8 cellular contexts compared by ENCODE assay signal in the genomic region with DNA sequence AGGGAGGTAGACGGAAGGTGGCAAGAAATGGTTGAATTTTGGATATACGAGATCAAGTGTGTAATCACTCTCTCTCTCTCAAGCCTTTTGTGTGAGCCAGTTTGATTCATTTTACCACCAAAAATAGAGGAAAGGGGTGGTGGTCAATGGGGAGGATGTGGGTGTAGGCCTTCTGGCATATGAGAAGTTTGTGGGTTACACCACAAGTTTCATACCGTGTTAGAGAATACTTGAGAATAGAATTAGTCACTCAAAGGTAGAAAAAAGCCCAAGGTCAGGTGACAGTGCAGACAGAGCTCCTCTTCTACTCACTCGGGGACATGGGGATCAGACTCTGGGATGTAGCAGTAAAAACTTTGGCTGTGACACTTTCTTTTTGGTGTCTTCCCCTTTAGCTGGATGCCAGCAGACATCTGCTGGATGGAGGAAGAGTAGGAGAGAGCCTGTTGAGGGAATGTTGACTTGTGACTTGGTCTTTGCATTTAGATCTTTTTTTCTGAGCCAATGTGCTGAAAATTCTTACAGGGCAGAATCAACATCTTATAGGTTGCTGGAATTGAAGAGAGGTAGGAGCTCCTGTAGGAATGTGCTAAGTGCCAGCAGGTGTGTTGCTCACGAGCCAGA. TPM values are rescaled to one million over a fixed set of nuclear protein-coding genes. Genes with fewer than 3 reads are reported as not detected.
DNase-seq lines count a peak whose midpoint lies in the region; ATAC-seq and TF ChIP-seq lines count a peak whose summit lies in the region.

No MANE protein-coding gene starts in this region.

- H3K79me1 ChIP-seq in mesenchymal stem cell (replicated peaks; ENCODE audit: low read length, poor library complexity, severe bottlenecking): no peaks in the 10 kb centered on the region

- ATAC-seq in GM18873 (IDR thresholded peaks at IDR 0.05; ENCODE audit: low FRiP score, unreplicated experiment): peak; percentile 99
- ATAC-seq in HG03025 (IDR thresholded peaks at IDR 0.05; ENCODE audit: low FRiP score, unreplicated experiment): peak; percentile 99

- H3K27ac ChIP-seq in mesenchymal stem cell (ENCODE audit: low read length, poor library complexity, severe bottlenecking): no peak overlapping the region

- no peaks in the 10 kb centered on the region for H3K36me3 ChIP-seq in mesenchymal stem cell (ENCODE audit: control insufficient read depth in 1 of 2, insufficient read depth in 2 of 2, low read depth in 1 of 2, low read length in 2 of 2)

- H2BK5ac ChIP-seq in mesenchymal stem cell (ENCODE audit: low read depth, low read length, poor library complexity, severe bottlenecking): no peak overlapping the region

- CTCF ChIA-PET in HEK293T (lab: Yijun Ruan, JAX): no interaction called here

- no peak overlapping the region for H3K14ac ChIP-seq in mesenchymal stem cell (ENCODE audit: low read length in 2 of 2)

- no peaks in the 10 kb centered on the region for H3K27me3 ChIP-seq in mesenchymal stem cell (ENCODE audit: control insufficient read depth in 1 of 2, insufficient read depth in 1 of 2, low read length in 2 of 2)

- no peaks in the 10 kb centered on the region for H3K4me1 ChIP-seq in mesenchymal stem cell (ENCODE audit: control insufficient read depth, insufficient read depth, low read depth, low read length)

- H3K9me3 ChIP-seq in mesenchymal stem cell (ENCODE audit: control insufficient read depth, low read length): peaks cover 4% of the 10 kb centered on the region

- POLR2A ChIA-PET in HEK293T (lab: Yijun Ruan, JAX): no interaction called here

- no peak overlapping the region for H2BK120ac ChIP-seq in mesenchymal stem cell (ENCODE audit: low read depth, low read length)

- no peak overlapping the region for H3K18ac ChIP-seq in mesenchymal stem cell (ENCODE audit: low read depth in 1 of 2, low read length in 2 of 2)

- H2BK12ac ChIP-seq in mesenchymal stem cell (ENCODE audit: low read length in 2 of 2): no peak overlapping the region

- no peak overlapping the region for H3K4ac ChIP-seq in mesenchymal stem cell (ENCODE audit: low read depth in 1 of 2, low read length in 2 of 2)

- H2AK5ac ChIP-seq in mesenchymal stem cell (ENCODE audit: low read length, severe bottlenecking): no peak overlapping the region

- H3K9ac ChIP-seq in mesenchymal stem cell (ENCODE audit: low read length): no peak overlapping the region

- H4K8ac ChIP-seq in mesenchymal stem cell (ENCODE audit: low read length): no peak overlapping the region

- H3K4me2 ChIP-seq in mesenchymal stem cell (ENCODE audit: low read length, poor library complexity, severe bottlenecking): no peak overlapping the region

- H4K91ac ChIP-seq in mesenchymal stem cell (ENCODE audit: low read length): no peak overlapping the region

- DNase-seq in activated CD4-positive, alpha-beta T cell treated with anti-CD3 and anti-CD28 coated beads for 24 hours (ENCODE audit: low read depth in 2 of 2): peak; percentile 27 to 38
- peak; percentile 35 to 69 (median 57) for DNase-seq in stimulated activated CD4-positive, alpha-beta T cell treated with anti-CD3 and anti-CD28 coated beads, Interleukin-12 subunit alpha, Interleukin-12 subunit beta, amount 100 ng/mL, for 48 hours (ENCODE audit: low read depth in 2 of 3, low spot score in 1 of 3)
- no peak for DNase-seq in HEK293T (ENCODE audit: extremely low spot score)
- no peak for DNase-seq in NCI-H2107 treated with DMSO at 0.1 percent for 48 hours (lab: John Stamatoyannopoulos, UW; ENCODE audit: unreplicated experiment)
- DNase-seq in NCI-H510A (lab: John Stamatoyannopoulos, UW): no peak
- DNase-seq in mesenchymal stem cell: no peak

- H3K4me3 ChIP-seq in mesenchymal stem cell (ENCODE audit: insufficient read depth in 1 of 2, low read depth in 1 of 2, low read length in 2 of 2): no peak overlapping the region

- 93% methylated on average over 4 of the region's 5 CpGs for whole genome bisulfite sequencing in mesenchymal stem cell

- no peak overlapping the region for H2BK15ac ChIP-seq in mesenchymal stem cell (ENCODE audit: low read depth, poor library complexity, severe bottlenecking)

- H3K23ac ChIP-seq in mesenchymal stem cell (ENCODE audit: low read length in 2 of 2): no peak overlapping the region

- no peak overlapping the region for H2AFZ ChIP-seq in mesenchymal stem cell (ENCODE audit: low read depth, low read length)

TF ChIP-seq in HEK293T, 16 proteins besides CTCF, POLR2A, EP300 and RAD21:
- TF ChIP-seq ELF4 (IDR thresholded peaks at IDR 0.05): no peak
- TF ChIP-seq BHLHE40 (IDR thresholded peaks at IDR 0.05; ENCODE audit: borderline replicate concordance): no peak
- TF ChIP-seq FOXK2 (IDR thresholded peaks at IDR 0.05): no peak
- no peak for TF ChIP-seq FOXA1 (IDR thresholded peaks at IDR 0.05)
- no peak for TF ChIP-seq ARNT (IDR thresholded peaks at IDR 0.05)
- TF ChIP-seq, protein P1, sequence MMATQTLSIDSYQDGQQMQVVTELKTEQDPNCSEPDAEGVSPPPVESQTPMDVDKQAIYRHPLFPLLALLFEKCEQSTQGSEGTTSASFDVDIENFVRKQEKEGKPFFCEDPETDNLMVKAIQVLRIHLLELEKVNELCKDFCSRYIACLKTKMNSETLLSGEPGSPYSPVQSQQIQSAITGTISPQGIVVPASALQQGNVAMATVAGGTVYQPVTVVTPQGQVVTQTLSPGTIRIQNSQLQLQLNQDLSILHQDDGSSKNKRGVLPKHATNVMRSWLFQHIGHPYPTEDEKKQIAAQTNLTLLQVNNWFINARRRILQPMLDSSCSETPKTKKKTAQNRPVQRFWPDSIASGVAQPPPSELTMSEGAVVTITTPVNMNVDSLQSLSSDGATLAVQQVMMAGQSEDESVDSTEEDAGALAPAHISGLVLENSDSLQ (IDR thresholded peaks at IDR 0.05): no peak
- no peak for TF ChIP-seq LEF1 (IDR thresholded peaks at IDR 0.05; ENCODE audit: borderline replicate concordance)
- no peak for TF ChIP-seq SP1 (IDR thresholded peaks at IDR 0.05)
- TF ChIP-seq L3MBTL2 (conservative IDR thresholded peaks at IDR 0.05): no peak

RNA-seq across cellular contexts. Expression of a gene that starts 43.8 kb away (rescaled TPM):
- 44.0 TPM for polyA plus RNA-seq in mesenchymal stem cell (2013, experiment 1 of 2)
- 43.8 TPM for polyA plus RNA-seq in mesenchymal stem cell (2013, experiment 2 of 2)

Comparison
In these comparisons a context has a peak if more than half of its experiments do, and no peak if none do; other contexts are left out.
1. DNase-seq: peak in activated CD4-positive, alpha-beta T cell treated with anti-CD3 and anti-CD28 coated beads for 24 hours (2 of 2) and stimulated activated CD4-positive, alpha-beta T cell treated with anti-CD3 and anti-CD28 coated beads, Interleukin-12 subunit alpha, Interleukin-12 subunit beta, amount 100 ng/mL, for 48 hours (3 of 3); none in HEK293T (single experiment), NCI-H2107 treated with DMSO at 0.1 percent for 48 hours (single experiment), NCI-H510A (single experiment) and mesenchymal stem cell (single experiment).